1 cellular context compared by ENCODE assay signal in genomic region chr2:189109921-189110397, GRCh38.
TF ChIP-seq lines count a peak whose summit lies in the region.

No MANE protein-coding gene starts in this region.

TF ChIP-seq in GM12878, 131 proteins besides CTCF, POLR2A, EP300 and RAD21 (continued from another document):
- TF ChIP-seq, protein P1, sequence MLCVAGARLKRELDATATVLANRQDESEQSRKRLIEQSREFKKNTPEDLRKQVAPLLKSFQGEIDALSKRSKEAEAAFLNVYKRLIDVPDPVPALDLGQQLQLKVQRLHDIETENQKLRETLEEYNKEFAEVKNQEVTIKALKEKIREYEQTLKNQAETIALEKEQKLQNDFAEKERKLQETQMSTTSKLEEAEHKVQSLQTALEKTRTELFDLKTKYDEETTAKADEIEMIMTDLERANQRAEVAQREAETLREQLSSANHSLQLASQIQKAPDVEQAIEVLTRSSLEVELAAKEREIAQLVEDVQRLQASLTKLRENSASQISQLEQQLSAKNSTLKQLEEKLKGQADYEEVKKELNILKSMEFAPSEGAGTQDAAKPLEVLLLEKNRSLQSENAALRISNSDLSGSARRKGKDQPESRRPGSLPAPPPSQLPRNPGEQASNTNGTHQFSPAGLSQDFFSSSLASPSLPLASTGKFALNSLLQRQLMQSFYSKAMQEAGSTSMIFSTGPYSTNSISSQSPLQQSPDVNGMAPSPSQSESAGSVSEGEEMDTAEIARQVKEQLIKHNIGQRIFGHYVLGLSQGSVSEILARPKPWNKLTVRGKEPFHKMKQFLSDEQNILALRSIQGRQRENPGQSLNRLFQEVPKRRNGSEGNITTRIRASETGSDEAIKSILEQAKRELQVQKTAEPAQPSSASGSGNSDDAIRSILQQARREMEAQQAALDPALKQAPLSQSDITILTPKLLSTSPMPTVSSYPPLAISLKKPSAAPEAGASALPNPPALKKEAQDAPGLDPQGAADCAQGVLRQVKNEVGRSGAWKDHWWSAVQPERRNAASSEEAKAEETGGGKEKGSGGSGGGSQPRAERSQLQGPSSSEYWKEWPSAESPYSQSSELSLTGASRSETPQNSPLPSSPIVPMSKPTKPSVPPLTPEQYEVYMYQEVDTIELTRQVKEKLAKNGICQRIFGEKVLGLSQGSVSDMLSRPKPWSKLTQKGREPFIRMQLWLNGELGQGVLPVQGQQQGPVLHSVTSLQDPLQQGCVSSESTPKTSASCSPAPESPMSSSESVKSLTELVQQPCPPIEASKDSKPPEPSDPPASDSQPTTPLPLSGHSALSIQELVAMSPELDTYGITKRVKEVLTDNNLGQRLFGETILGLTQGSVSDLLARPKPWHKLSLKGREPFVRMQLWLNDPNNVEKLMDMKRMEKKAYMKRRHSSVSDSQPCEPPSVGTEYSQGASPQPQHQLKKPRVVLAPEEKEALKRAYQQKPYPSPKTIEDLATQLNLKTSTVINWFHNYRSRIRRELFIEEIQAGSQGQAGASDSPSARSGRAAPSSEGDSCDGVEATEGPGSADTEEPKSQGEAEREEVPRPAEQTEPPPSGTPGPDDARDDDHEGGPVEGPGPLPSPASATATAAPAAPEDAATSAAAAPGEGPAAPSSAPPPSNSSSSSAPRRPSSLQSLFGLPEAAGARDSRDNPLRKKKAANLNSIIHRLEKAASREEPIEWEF (IDR thresholded peaks at IDR 0.05; ENCODE audit: insufficient replicate concordance, low read depth, low read length) = peak; percentile 65
- TF ChIP-seq POLR2AphosphoS2 (IDR thresholded peaks at IDR 0.05; ENCODE audit: low read depth, low read length) = no peak
- TF ChIP-seq PAX5 (IDR thresholded peaks at IDR 0.05; ENCODE audit: borderline replicate concordance, low read depth, low read length) = no peak
- peak; percentile 79; the same call in 1 of the 2 replicates for TF ChIP-seq DPF2 (IDR thresholded peaks at IDR 0.05)
- TF ChIP-seq, protein P2, sequence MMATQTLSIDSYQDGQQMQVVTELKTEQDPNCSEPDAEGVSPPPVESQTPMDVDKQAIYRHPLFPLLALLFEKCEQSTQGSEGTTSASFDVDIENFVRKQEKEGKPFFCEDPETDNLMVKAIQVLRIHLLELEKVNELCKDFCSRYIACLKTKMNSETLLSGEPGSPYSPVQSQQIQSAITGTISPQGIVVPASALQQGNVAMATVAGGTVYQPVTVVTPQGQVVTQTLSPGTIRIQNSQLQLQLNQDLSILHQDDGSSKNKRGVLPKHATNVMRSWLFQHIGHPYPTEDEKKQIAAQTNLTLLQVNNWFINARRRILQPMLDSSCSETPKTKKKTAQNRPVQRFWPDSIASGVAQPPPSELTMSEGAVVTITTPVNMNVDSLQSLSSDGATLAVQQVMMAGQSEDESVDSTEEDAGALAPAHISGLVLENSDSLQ (IDR thresholded peaks at IDR 0.05) = no peak
- TF ChIP-seq, protein P3, sequence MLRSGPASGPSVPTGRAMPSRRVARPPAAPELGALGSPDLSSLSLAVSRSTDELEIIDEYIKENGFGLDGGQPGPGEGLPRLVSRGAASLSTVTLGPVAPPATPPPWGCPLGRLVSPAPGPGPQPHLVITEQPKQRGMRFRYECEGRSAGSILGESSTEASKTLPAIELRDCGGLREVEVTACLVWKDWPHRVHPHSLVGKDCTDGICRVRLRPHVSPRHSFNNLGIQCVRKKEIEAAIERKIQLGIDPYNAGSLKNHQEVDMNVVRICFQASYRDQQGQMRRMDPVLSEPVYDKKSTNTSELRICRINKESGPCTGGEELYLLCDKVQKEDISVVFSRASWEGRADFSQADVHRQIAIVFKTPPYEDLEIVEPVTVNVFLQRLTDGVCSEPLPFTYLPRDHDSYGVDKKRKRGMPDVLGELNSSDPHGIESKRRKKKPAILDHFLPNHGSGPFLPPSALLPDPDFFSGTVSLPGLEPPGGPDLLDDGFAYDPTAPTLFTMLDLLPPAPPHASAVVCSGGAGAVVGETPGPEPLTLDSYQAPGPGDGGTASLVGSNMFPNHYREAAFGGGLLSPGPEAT (IDR thresholded peaks at IDR 0.05; ENCODE audit: low read depth) = peak; percentile 77
- peak; percentile 48; the same call in 1 of the 2 replicates for TF ChIP-seq BCL11A (IDR thresholded peaks at IDR 0.05; ENCODE audit: low read depth, low read length)
- no peak for TF ChIP-seq HSF1 (IDR thresholded peaks at IDR 0.05; ENCODE audit: low read depth, low read length)
- peak; percentile 98 for TF ChIP-seq MTA2 (IDR thresholded peaks at IDR 0.05; ENCODE audit: low read depth)
- TF ChIP-seq, protein P4, sequence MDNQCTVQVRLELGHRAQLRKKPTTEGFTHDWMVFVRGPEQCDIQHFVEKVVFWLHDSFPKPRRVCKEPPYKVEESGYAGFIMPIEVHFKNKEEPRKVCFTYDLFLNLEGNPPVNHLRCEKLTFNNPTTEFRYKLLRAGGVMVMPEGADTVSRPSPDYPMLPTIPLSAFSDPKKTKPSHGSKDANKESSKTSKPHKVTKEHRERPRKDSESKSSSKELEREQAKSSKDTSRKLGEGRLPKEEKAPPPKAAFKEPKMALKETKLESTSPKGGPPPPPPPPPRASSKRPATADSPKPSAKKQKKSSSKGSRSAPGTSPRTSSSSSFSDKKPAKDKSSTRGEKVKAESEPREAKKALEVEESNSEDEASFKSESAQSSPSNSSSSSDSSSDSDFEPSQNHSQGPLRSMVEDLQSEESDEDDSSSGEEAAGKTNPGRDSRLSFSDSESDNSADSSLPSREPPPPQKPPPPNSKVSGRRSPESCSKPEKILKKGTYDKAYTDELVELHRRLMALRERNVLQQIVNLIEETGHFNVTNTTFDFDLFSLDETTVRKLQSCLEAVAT (IDR thresholded peaks at IDR 0.05) = peak; percentile 58; the same call in 1 of the 2 replicates
- no peak for TF ChIP-seq USF1 (IDR thresholded peaks at IDR 0.05; ENCODE audit: borderline replicate concordance, extremely low read length, insufficient read depth, low read depth, low read length)
TF ChIP-seq in GM12878: peak in this region for 16.
